ENCODE assay signal across 13 cellular contexts in the genomic region with DNA sequence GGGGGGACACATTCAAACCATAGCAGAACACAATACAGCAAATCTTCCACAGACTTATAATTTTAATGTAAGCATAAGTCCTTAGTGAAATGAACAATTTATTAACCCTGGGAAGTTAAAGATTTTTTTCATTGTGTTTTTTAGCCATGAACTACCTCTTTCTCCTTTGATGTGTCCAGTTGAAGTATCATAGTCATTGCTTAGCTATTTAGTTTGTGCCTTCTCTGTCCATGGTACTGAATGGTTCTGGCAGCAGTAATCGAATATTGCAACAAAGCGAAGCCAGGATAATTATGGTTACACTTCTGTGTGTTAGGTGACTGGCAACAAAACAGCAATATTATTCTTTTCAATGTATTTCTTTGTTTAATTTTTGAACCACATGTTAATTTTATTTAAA.
DNase-seq lines count a peak whose midpoint lies in the region; ATAC-seq, FAIRE-seq and TF ChIP-seq lines count a peak whose summit lies in the region.
"Had no signal": no experiment of that assay in that cellular context is flagged by ENCODE, and none has a peak within 500 bp of the region (broad histone marks: within the 10 kb centered on the region; RNA-seq: fewer than 3 reads in every experiment).

No MANE protein-coding gene starts in this region.

- H3K4me3 Mint-ChIP-seq in WTC11: no peak overlapping the region
- H3K4me3 Mint-ChIP-seq: activated naive CD8-positive, alpha-beta T cell treated with anti-CD3 and anti-CD28 coated beads for 36 hours; natural killer cell had no signal

- H3K4me3 ChIP-seq in HepG2 (replicated peaks in 1 of 3; ENCODE audit: insufficient read depth in 1 of 3, low read depth in 2 of 3, low read length in 3 of 3) (no peak overlapping the region), spleen (no peak overlapping the region)
- H3K4me3 ChIP-seq: MG63 had no signal

- H3K27ac Mint-ChIP-seq in WTC11: no peak overlapping the region
- H3K27ac Mint-ChIP-seq: activated naive CD8-positive, alpha-beta T cell treated with anti-CD3 and anti-CD28 coated beads for 36 hours; natural killer cell had no signal

- no peaks in the 10 kb centered on the region for H3K36me3 ChIP-seq in HepG2 (replicated peaks in 1 of 2; ENCODE audit: control insufficient read depth in 1 of 2, insufficient read depth in 2 of 2, low read length in 2 of 2)
- no peaks in the 10 kb centered on the region for H3K36me3 ChIP-seq in spleen
- H3K36me3 ChIP-seq: MG63 had no signal

- H2AFZ ChIP-seq in HepG2 (ENCODE audit: low read length): no peak overlapping the region

- no peaks in the 10 kb centered on the region for H4K20me1 ChIP-seq in HepG2 (ENCODE audit: insufficient read depth, low read length)

- H3K27me3 ChIP-seq in HepG2 (ENCODE audit: control insufficient read depth in 1 of 2, insufficient read depth in 2 of 2, low read length in 2 of 2): no peaks in the 10 kb centered on the region
- H3K27me3 ChIP-seq in spleen (replicated peaks in 1 of 7): peaks cover 0 to 16% (median 0%) of the 10 kb centered on the region in 7 donors
- H3K27me3 ChIP-seq: MG63 had no signal

- peaks cover 7% of the 10 kb centered on the region for H3K27me3 Mint-ChIP-seq in WTC11 (ENCODE audit: low read depth)

- no peaks in the 10 kb centered on the region for H3K79me2 ChIP-seq in HepG2 (ENCODE audit: insufficient read depth, low read length)

- TF ChIP-seq CTCF in GM20000 (IDR thresholded peaks at IDR 0.05; ENCODE audit: extremely low read depth, missing control alignments) (no peak), HepG2 (CRISPR knock-in tag; IDR thresholded peaks at IDR 0.05) (no peak), WTC11 (IDR thresholded peaks at IDR 0.05) (no peak), spleen (IDR thresholded peaks at IDR 0.05 in 8 of 11, conservative IDR thresholded peaks at IDR 0.05 in 3 of 11) (no peak)

- no TSS peak for BruUV-seq in HepG2 (replicated peaks; lab: Mats Ljungman, UMichigan)

- DNase-seq in GM20000 (ENCODE audit: low spot score) (peak; percentile 9), MV-4-11 (lab: John Stamatoyannopoulos, UW) (peak; percentile 25), T47D (ENCODE audit: low read depth in 1 of 2, low spot score in 1 of 2) (peak; percentile 42 to 73), HepG2 (ENCODE audit: low spot score) (peak; percentile 37), WTC11 (ENCODE audit: low spot score) (no peak), NCI-H2196 treated with DMSO at 0.1 percent for 48 hours (lab: John Stamatoyannopoulos, UW; ENCODE audit: unreplicated experiment) (no peak), spleen (no peak)
- DNase-seq: activated CD8-positive, alpha-beta memory T cell treated with anti-CD3 and anti-CD28 coated beads for 24 hours; activated naive CD8-positive, alpha-beta T cell treated with anti-CD3 and anti-CD28 coated beads for 36 hours; MG63; natural killer cell; T-helper 2 cell had no signal

- peaks cover 6% of the 10 kb centered on the region; the same call in 1 of the 2 replicates for H3K9me3 Mint-ChIP-seq in WTC11

- H3K9ac ChIP-seq in HepG2 (ENCODE audit: insufficient read depth, low read depth, low read length): no peak overlapping the region

- in situ Hi-C loops in T47D (cut with HindIII; ENCODE audit: low pct_unique_long_range_greater_than_20kb, low sequenced_read_pairs): no loop called here
- in situ Hi-C loops in HepG2 (cut with HindIII; ENCODE audit: extremely low pct_ligation_motif_present, low pct_unique_long_range_greater_than_20kb): no loop called here

- no peak overlapping the region for H3K27ac ChIP-seq in HepG2 (ENCODE audit: extremely low read length, insufficient read depth, low read length)
- H3K27ac ChIP-seq in spleen: no peak overlapping the region

- no peak for TF ChIP-seq POLR2A in HepG2 (IDR thresholded peaks at IDR 0.05; ENCODE audit: insufficient read depth in 1 of 2, low read depth in 2 of 2, low read length in 2 of 2)
- no peak for TF ChIP-seq POLR2A in spleen (IDR thresholded peaks at IDR 0.05)

- FAIRE-seq in HepG2 (lab: Jason Lieb, UNC): no peak

- H3K9me3 ChIP-seq in HepG2 (ENCODE audit: low read length): no peaks in the 10 kb centered on the region
- H3K9me3 ChIP-seq in spleen: peaks cover 0 to 9% (median 0%) of the 10 kb centered on the region in 8 donors
- H3K9me3 ChIP-seq: MG63 had no signal

- no peaks in the 10 kb centered on the region for H3K36me3 Mint-ChIP-seq in WTC11
- H3K36me3 Mint-ChIP-seq: activated naive CD8-positive, alpha-beta T cell treated with anti-CD3 and anti-CD28 coated beads for 36 hours; natural killer cell had no signal

- intact Hi-C loops in HepG2 (cut with micrococcal nuclease; ENCODE audit: unreplicated experiment) (loop anchor here (10.0 kb wide), 3 partner anchors 262 to 522 kb away; no protein-coding TSS in a partner anchor), spleen (cut with DNase I; ENCODE audit: low total_unique reads) (no loop called here)

- ATAC-seq in HepG2: no peak
- no peak for ATAC-seq in WTC11
- no peak for ATAC-seq in HG03175 (IDR thresholded peaks at IDR 0.05; ENCODE audit: unreplicated experiment)
- ATAC-seq: natural killer cell had no signal

- POLR2A ChIA-PET in HepG2 (lab: Yijun Ruan, JAX): no interaction called here
- POLR2A ChIA-PET in WTC11 (lab: Charles Lee): interaction anchor here (0.6 kb wide), 1 partner anchor 1089 kb away, joined by 3 read pairs; no protein-coding TSS in a partner anchor

- H3K4me1 ChIP-seq in HepG2 (ENCODE audit: insufficient read depth, low read length) (peaks cover 7% of the 10 kb centered on the region), spleen (peaks cover 0 to 6% (median 2%) of the 10 kb centered on the region in 6 donors)

- WGBS in HepG2 (ENCODE audit: low lambda C conversion rate): 64% methylated on average over 2 of the region's 2 CpGs
- 67 to 74% (median 68%) methylated on average over 2 of the region's 2 CpGs for WGBS in spleen, 5 donors

- no peak for TF ChIP-seq RAD21 in HepG2 (CRISPR knock-in tag; IDR thresholded peaks at IDR 0.05)

- H3K4me1 Mint-ChIP-seq in WTC11: peaks cover 18% of the 10 kb centered on the region
- H3K4me1 Mint-ChIP-seq: activated naive CD8-positive, alpha-beta T cell treated with anti-CD3 and anti-CD28 coated beads for 36 hours; natural killer cell had no signal

- no peak overlapping the region for H3K4me2 ChIP-seq in HepG2 (ENCODE audit: low read depth, low read length)

- CTCF ChIA-PET in HepG2 (lab: Yijun Ruan, JAX; ENCODE audit: low intra/inter-chr PET ratio, low total read pairs) (no interaction called here), WTC11 (lab: Charles Lee) (interaction anchor here (1.1 to 1.5 kb wide), 3 partner anchors 10 to 427 kb away, joined by 3 read pairs; no protein-coding TSS in a partner anchor)

- no peak for TF ChIP-seq EP300 in HepG2 (IDR thresholded peaks at IDR 0.05; ENCODE audit: low read depth in 2 of 2, low read length in 2 of 2)
- TF ChIP-seq EP300 in HepG2 (CRISPR knock-in tag; IDR thresholded peaks at IDR 0.05; ENCODE audit: borderline replicate concordance): no peak

TF ChIP-seq in HepG2, 621 proteins besides CTCF, POLR2A, EP300 and RAD21 (continues in another document):
- TF ChIP-seq TSC22D2 (CRISPR knock-in tag; IDR thresholded peaks at IDR 0.05; ENCODE audit: borderline replicate concordance): peak; percentile 86; the same call in 1 of the 2 replicates
- 0 out of 2 replicates have a peak, but pooled peaks have one; percentile 51 for TF ChIP-seq KLF11 (CRISPR knock-in tag; IDR thresholded peaks at IDR 0.05)
- TF ChIP-seq KLF16 (CRISPR knock-in tag; IDR thresholded peaks at IDR 0.05): peak in 1 of 2 experiments; percentile 80; a peak in 2 of 4 replicates
- 0 out of 2 replicates have a peak, but pooled peaks have one; percentile 20 for TF ChIP-seq REPIN1 (CRISPR knock-in tag; IDR thresholded peaks at IDR 0.05; ENCODE audit: borderline replicate concordance, low read depth)
- peak; percentile 73; the same call in 1 of the 2 replicates for TF ChIP-seq SMAD3 (CRISPR knock-in tag; IDR thresholded peaks at IDR 0.05)
- no peak for TF ChIP-seq ZNF670 (CRISPR knock-in tag; IDR thresholded peaks at IDR 0.05; ENCODE audit: borderline replicate concordance)

TF ChIP-seq in WTC11, 78 proteins besides CTCF, POLR2A, EP300 and RAD21 (continues in another document):
- TF ChIP-seq EMX1 (CRISPR knock-in tag; IDR thresholded peaks at IDR 0.05) (no peak), ZNF671 (CRISPR knock-in tag; IDR thresholded peaks at IDR 0.05) (no peak), NFYB (CRISPR knock-in tag; conservative IDR thresholded peaks at IDR 0.05; ENCODE audit: low read depth) (no peak), JUN (CRISPR knock-in tag; IDR thresholded peaks at IDR 0.05) (no peak), ZNF317 (CRISPR knock-in tag; IDR thresholded peaks at IDR 0.05; ENCODE audit: borderline replicate concordance, low read depth) (no peak), ZNF423 (CRISPR knock-in tag; IDR thresholded peaks at IDR 0.05) (no peak)
- TF ChIP-seq, protein P1, sequence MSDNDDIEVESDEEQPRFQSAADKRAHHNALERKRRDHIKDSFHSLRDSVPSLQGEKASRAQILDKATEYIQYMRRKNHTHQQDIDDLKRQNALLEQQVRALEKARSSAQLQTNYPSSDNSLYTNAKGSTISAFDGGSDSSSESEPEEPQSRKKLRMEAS (CRISPR knock-in tag; IDR thresholded peaks at IDR 0.05): no peak
- TF ChIP-seq, protein P2, sequence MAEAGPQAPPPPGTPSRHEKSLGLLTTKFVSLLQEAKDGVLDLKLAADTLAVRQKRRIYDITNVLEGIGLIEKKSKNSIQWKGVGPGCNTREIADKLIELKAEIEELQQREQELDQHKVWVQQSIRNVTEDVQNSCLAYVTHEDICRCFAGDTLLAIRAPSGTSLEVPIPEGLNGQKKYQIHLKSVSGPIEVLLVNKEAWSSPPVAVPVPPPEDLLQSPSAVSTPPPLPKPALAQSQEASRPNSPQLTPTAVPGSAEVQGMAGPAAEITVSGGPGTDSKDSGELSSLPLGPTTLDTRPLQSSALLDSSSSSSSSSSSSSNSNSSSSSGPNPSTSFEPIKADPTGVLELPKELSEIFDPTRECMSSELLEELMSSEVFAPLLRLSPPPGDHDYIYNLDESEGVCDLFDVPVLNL (CRISPR knock-in tag; IDR thresholded peaks at IDR 0.05; ENCODE audit: borderline replicate concordance, low read depth): no peak
- TF ChIP-seq, protein P3, sequence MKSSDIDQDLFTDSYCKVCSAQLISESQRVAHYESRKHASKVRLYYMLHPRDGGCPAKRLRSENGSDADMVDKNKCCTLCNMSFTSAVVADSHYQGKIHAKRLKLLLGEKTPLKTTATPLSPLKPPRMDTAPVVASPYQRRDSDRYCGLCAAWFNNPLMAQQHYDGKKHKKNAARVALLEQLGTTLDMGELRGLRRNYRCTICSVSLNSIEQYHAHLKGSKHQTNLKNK (CRISPR knock-in tag; IDR thresholded peaks at IDR 0.05): no peak
- TF ChIP-seq, protein P4, sequence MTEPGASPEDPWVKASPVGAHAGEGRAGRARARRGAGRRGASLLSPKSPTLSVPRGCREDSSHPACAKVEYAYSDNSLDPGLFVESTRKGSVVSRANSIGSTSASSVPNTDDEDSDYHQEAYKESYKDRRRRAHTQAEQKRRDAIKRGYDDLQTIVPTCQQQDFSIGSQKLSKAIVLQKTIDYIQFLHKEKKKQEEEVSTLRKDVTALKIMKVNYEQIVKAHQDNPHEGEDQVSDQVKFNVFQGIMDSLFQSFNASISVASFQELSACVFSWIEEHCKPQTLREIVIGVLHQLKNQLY (CRISPR knock-in tag; IDR thresholded peaks at IDR 0.05): no peak

Comparison
In these comparisons a context has a peak if more than half of its experiments do, and no peak if none do; other contexts are left out.
1. DNase-seq: peak in GM20000 (single experiment), MV-4-11 (single experiment), T47D (2 of 2) and HepG2 (single experiment); none in WTC11 (single experiment), NCI-H2196 treated with DMSO at 0.1 percent for 48 hours (single experiment) and spleen (single experiment).